ENCODE assay signal across 27 cellular contexts in the genomic region with DNA sequence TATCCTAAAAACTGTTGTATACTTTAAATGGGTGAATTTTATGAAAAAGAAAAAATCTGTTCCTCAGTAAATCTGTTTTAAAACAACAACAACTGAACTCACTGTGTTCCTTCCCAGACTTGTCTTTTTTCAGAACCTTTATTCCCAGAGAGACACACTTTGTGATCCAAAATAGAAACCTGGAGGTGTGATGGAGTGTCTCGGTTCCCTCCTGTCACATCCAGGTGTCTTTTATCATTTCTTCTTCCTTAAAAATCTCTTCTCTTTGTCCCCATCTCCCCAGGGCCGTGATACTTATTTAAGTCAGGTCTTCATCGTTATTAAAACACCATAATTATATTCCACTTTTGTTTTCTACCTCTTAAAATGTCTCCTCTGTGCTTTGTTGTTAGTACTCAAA.
"Had no signal": no experiment of that assay in that cellular context is flagged by ENCODE, and none has a peak within 500 bp of the region (broad histone marks: within the 10 kb centered on the region; RNA-seq: fewer than 3 reads in every experiment).

No MANE protein-coding gene starts in this region.

- H3K9me3 ChIP-seq: pancreas, prostate gland, right lobe of liver, sigmoid colon, suprapubic skin, thoracic aorta, thyroid gland, tibial nerve, upper lobe of left lung, vagina had no signal

- H3K27ac ChIP-seq: neural progenitor cell, pancreas, prostate gland, right lobe of liver, sigmoid colon, suprapubic skin, thoracic aorta, thyroid gland, tibial nerve, upper lobe of left lung, vagina had no signal

- H3K27me3 Mint-ChIP-seq: stimulated activated naive CD8-positive, alpha-beta T cell treated with anti-CD3 and anti-CD28 coated beads, Interleukin-15, amount 100 ng/mL, for 72 hours had no signal

- H3K36me3 Mint-ChIP-seq: natural killer cell; stimulated activated memory B cell treated with anti-CD40 and anti-IgM and Interleukin-4, amounts not matched to agents 10 μg/mL and 1 μg/mL and 100 μg/mL, for 72 hours had no signal

- H3K27ac Mint-ChIP-seq: naive thymus-derived CD4-positive, alpha-beta T cell; natural killer cell; neural progenitor cell; stimulated activated memory B cell treated with anti-CD40 and anti-IgM and Interleukin-4, amounts not matched to agents 10 μg/mL and 1 μg/mL and 100 μg/mL, for 72 hours; stimulated activated naive CD8-positive, alpha-beta T cell treated with anti-CD3 and anti-CD28 coated beads, Interleukin-15, amount 100 ng/mL, for 72 hours had no signal

- H3K9ac ChIP-seq: neural progenitor cell had no signal

- DNase-seq: naive thymus-derived CD4-positive, alpha-beta T cell; natural killer cell; occipital lobe; pancreas; right cardiac atrium; right lobe of liver; sigmoid colon; small intestine; stimulated activated CD4-positive, alpha-beta T cell treated with anti-CD3 and anti-CD28 coated beads, Interleukin-1b, Interleukin-23, amount 100 ng/mL, for 48 hours; stimulated activated CD4-positive, alpha-beta T cell treated with anti-CD3 and anti-CD28 coated beads, Interleukin-4, amount 100 ng/mL, for 1 hour; stimulated activated CD4-positive, alpha-beta T cell treated with anti-CD3 and anti-CD28 coated beads, Interleukin-4, amount 100 ng/mL, for 4 hours; stimulated activated CD8-positive, alpha-beta memory T cell treated with anti-CD3 and anti-CD28 coated beads, Interleukin-4, amount 100 ng/mL, for 48 hours; stimulated activated naive CD4-positive, alpha-beta T cell; stimulated activated naive CD8-positive, alpha-beta T cell treated with anti-CD3 and anti-CD28 coated beads, Interleukin-15, amount 100 ng/mL, for 72 hours; stimulated activated naive CD8-positive, alpha-beta T cell treated with anti-CD3 and anti-CD28 coated beads, Interleukin-15, Interleukin-2, amounts not matched to agents 100 U/mL and 50 U/mL, for 24 hours; substantia nigra; thyroid gland; upper lobe of left lung had no signal

- H3K4me1 ChIP-seq: neural progenitor cell, pancreas, prostate gland, right lobe of liver, sigmoid colon, suprapubic skin, thyroid gland, vagina had no signal

- H3K9me3 Mint-ChIP-seq: natural killer cell; stimulated activated naive CD8-positive, alpha-beta T cell treated with anti-CD3 and anti-CD28 coated beads, Interleukin-15, amount 100 ng/mL, for 72 hours had no signal

- FAIRE-seq: pancreas, urothelium cell line had no signal

- H2AFZ ChIP-seq: neural progenitor cell had no signal

- H3K4me3 Mint-ChIP-seq: naive thymus-derived CD4-positive, alpha-beta T cell; natural killer cell; nephron; neural progenitor cell; stimulated activated memory B cell treated with anti-CD40 and anti-IgM and Interleukin-4, amounts not matched to agents 10 μg/mL and 1 μg/mL and 100 μg/mL, for 72 hours; stimulated activated naive CD8-positive, alpha-beta T cell treated with anti-CD3 and anti-CD28 coated beads, Interleukin-15, amount 100 ng/mL, for 72 hours had no signal

- H3K27me3 ChIP-seq: neural progenitor cell, pancreas, right lobe of liver, sigmoid colon, suprapubic skin, thyroid gland, tibial nerve, upper lobe of left lung, vagina had no signal

- H3K4me2 ChIP-seq: neural progenitor cell had no signal

- H3K36me3 ChIP-seq: neural progenitor cell, pancreas, prostate gland, right lobe of liver, sigmoid colon, suprapubic skin, thoracic aorta, thyroid gland, tibial nerve, upper lobe of left lung, vagina had no signal

- H3K4me1 Mint-ChIP-seq: natural killer cell; nephron; neural progenitor cell; stimulated activated memory B cell treated with anti-CD40 and anti-IgM and Interleukin-4, amounts not matched to agents 10 μg/mL and 1 μg/mL and 100 μg/mL, for 72 hours had no signal

- H3K4me3 ChIP-seq: neural progenitor cell, pancreas, prostate gland, right lobe of liver, sigmoid colon, suprapubic skin, thoracic aorta, thyroid gland, tibial nerve, upper lobe of left lung, vagina had no signal
